In the genomic region with DNA sequence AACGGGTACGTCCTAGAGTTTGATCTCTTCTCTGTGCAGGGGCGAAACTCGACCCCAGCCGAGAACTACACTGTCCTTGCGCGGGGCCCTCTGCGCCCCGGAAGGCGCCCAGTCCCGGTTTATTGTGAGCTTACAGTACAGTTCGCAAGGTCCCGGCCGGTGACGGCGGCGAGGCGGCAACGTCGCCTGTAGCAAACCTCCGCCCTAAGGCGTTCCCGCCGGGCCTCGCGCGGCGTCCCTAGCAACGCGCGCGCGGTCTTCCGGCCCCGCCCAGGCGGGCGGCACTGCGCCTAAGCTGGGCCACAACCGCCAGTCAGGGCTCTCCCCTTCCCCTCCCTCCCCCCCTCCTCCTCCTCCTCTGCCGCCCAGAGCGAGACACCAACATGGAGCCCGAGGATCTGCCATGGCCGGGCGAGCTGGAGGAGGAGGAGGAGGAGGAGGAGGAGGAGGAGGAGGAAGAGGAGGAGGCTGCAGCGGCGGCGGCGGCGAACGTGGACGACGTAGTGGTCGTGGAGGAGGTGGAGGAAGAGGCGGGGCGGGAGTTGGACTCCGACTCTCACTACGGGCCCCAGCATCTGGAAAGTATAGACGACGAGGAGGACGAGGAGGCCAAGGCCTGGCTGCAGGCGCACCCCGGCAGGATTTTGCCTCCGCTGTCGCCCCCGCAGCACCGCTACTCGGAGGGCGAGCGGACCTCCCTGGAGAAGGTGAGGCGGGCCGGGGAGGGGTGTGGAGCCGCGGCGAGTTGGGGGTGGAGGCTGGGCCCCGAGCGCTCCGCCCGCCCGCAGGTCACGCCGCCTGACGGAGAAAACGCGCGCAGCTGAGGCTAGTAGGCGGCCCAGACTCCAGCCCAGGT, we compare ENCODE assay signal across 9 cellular contexts. TPM values are rescaled to one million over a fixed set of nuclear protein-coding genes. Genes with fewer than 3 reads are reported as not detected.
A peak's percentile ranks its signal among the peaks of the same experiment; 100 is the strongest.
DNase-seq lines count a peak whose midpoint lies in the region; ATAC-seq, FAIRE-seq and TF ChIP-seq lines count a peak whose summit lies in the region.
"Had no signal": no experiment of that assay in that cellular context is flagged by ENCODE, and none has a peak within 500 bp of the region (broad histone marks: within the 10 kb centered on the region; RNA-seq: fewer than 3 reads in every experiment).

A gene with protein sequence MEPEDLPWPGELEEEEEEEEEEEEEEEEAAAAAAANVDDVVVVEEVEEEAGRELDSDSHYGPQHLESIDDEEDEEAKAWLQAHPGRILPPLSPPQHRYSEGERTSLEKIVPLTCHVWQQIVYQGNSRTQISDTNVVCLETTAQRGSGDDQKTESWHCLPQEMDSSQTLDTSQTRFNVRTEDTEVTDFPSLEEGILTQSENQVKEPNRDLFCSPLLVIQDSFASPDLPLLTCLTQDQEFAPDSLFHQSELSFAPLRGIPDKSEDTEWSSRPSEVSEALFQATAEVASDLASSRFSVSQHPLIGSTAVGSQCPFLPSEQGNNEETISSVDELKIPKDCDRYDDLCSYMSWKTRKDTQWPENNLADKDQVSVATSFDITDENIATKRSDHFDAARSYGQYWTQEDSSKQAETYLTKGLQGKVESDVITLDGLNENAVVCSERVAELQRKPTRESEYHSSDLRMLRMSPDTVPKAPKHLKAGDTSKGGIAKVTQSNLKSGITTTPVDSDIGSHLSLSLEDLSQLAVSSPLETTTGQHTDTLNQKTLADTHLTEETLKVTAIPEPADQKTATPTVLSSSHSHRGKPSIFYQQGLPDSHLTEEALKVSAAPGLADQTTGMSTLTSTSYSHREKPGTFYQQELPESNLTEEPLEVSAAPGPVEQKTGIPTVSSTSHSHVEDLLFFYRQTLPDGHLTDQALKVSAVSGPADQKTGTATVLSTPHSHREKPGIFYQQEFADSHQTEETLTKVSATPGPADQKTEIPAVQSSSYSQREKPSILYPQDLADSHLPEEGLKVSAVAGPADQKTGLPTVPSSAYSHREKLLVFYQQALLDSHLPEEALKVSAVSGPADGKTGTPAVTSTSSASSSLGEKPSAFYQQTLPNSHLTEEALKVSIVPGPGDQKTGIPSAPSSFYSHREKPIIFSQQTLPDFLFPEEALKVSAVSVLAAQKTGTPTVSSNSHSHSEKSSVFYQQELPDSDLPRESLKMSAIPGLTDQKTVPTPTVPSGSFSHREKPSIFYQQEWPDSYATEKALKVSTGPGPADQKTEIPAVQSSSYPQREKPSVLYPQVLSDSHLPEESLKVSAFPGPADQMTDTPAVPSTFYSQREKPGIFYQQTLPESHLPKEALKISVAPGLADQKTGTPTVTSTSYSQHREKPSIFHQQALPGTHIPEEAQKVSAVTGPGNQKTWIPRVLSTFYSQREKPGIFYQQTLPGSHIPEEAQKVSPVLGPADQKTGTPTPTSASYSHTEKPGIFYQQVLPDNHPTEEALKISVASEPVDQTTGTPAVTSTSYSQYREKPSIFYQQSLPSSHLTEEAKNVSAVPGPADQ (N-terminal part only) (plus strand): TSS at position 351 of the 856 bp plus-strand sequence. CDS start 33 bp downstream, at position 384.

- peak; percentile 38; the same call in 1 of the 2 replicates for TF ChIP-seq CTCF in BJ (IDR thresholded peaks at IDR 0.05; ENCODE audit: insufficient read depth, low read depth, low read length)
- TF ChIP-seq CTCF in chondrocyte (IDR thresholded peaks at IDR 0.05) = peak; percentile 61

- H3K36me3 Mint-ChIP-seq in chondrocyte (ENCODE audit: low read depth) = no peaks in the 10 kb centered on the region

- H3K27ac Mint-ChIP-seq in chondrocyte (ENCODE audit: unreplicated experiment) = peak within 1 kb of the TSS; percentile 86

- peak within 1 kb of the TSS; percentile 93 for H3K4me3 Mint-ChIP-seq in chondrocyte (ENCODE audit: unreplicated experiment)

- H3K27me3 Mint-ChIP-seq in chondrocyte (ENCODE audit: low read depth) = peaks cover 25% of the 10 kb centered on the region

- POLR2A ChIA-PET in BJ (lab: Charles Lee) = interaction anchor here (0.6 kb wide), 1 partner anchor 1147 kb away, joined by 10 read pairs; no protein-coding TSS in a partner anchor

- peak; percentile 61 for DNase-seq in BJ (ENCODE audit: low read depth)
- DNase-seq in GM19239 (ENCODE audit: insufficient read length, low spot score) = peak; percentile 83
- peak; percentile 82 for DNase-seq in NCI-H510A treated with DMSO at 0.1 percent for 48 hours (lab: John Stamatoyannopoulos, UW)
- peak; percentile 77 to 79 for DNase-seq in activated CD4-positive, alpha-beta T cell treated with anti-CD3 and anti-CD28 coated beads for 24 hours (ENCODE audit: low read depth in 2 of 2)
- peak; percentile 95 for DNase-seq in chondrocyte (ENCODE audit: low spot score)
- peak; percentile 83 for DNase-seq in kidney glomerular epithelial cell (lab: John Stamatoyannopoulos, UW)
- peak; percentile 81 to 82 for DNase-seq in stimulated activated CD4-positive, alpha-beta T cell treated with anti-CD3 and anti-CD28 coated beads, Interleukin-15, amount 100 ng/mL, for 48 hours (ENCODE audit: low read depth in 2 of 2)

- H3K27me3 ChIP-seq in BJ (ENCODE audit: control insufficient read depth, insufficient read depth, low read length) = peaks cover 1% of the 10 kb centered on the region; the same call in 1 of the 2 replicates

- H3K36me3 ChIP-seq in BJ (ENCODE audit: control insufficient read depth, insufficient read depth, low read length) = no peaks in the 10 kb centered on the region

- peaks cover 30% of the 10 kb centered on the region for H3K4me1 Mint-ChIP-seq in chondrocyte (ENCODE audit: low read depth)

- FAIRE-seq in GM19239 (lab: Jason Lieb, UNC) = peak; percentile 81
- FAIRE-seq: islet of Langerhans had no signal

- H3K9me3 Mint-ChIP-seq in chondrocyte (ENCODE audit: low read depth) = no peaks in the 10 kb centered on the region

- CTCF ChIA-PET in BJ (lab: Yijun Ruan, JAX) = interaction anchor here (1.0 to 1.2 kb wide), 2 partner anchors 23 to 95 kb away, joined by 3 read pairs; no protein-coding TSS in a partner anchor

- ATAC-seq in HG03442 (IDR thresholded peaks at IDR 0.05; ENCODE audit: unreplicated experiment) = peak; percentile 85

- H3K4me3 ChIP-seq in BJ (ENCODE audit: low read depth, low read length) = peak within 1 kb of the TSS; percentile 91

RNA-seq across cellular contexts. Expression of the gene that starts here (rescaled TPM):
- 10.3 and 10.7 TPM in 2 replicates for polyA plus RNA-seq in BJ (2011; rRNA removed)
- 16.6 and 18.3 TPM in 2 replicates for polyA minus RNA-seq in BJ (2011; rRNA and poly(A)+ RNA removed)
- total RNA-seq in chondrocyte = 20.0 to 21.4 TPM (median 20.3 TPM) in 3 replicates

Comparison
In these comparisons a context has a peak if more than half of its experiments do, and no peak if none do; other contexts are left out.
1. Peak in every context shown above with its lines: DNase-seq, ATAC-seq and H3K4me3 ChIP-seq.